Comparison of ENCODE assay signal across 15 cellular contexts in genomic region chr6:33641602-33642001, GRCh38. TPM values are rescaled to one million over a fixed set of nuclear protein-coding genes. Genes with fewer than 3 reads are reported as not detected.
DNase-seq lines count a peak whose midpoint lies in the region; ATAC-seq and TF ChIP-seq lines count a peak whose summit lies in the region.
"Had no signal": no experiment of that assay in that cellular context is flagged by ENCODE, and none has a peak within 500 bp of the region (broad histone marks: within the 10 kb centered on the region; RNA-seq: fewer than 3 reads in every experiment).

No MANE protein-coding gene starts in this region.

- H3K4ac ChIP-seq in mesendoderm (ENCODE audit: low read depth, low read length): no peak overlapping the region

- no peak overlapping the region for H2BK120ac ChIP-seq in mesendoderm (ENCODE audit: low read depth, low read length)

- no peak for ATAC-seq in natural killer cell treated with Interleukin-12 subunit alpha and Interleukin-12 subunit beta and Interleukin-15 and Interleukin-18, amount 100 ng/mL, for 72 hours
- no peak for ATAC-seq in natural killer cell

- no peaks in the 10 kb centered on the region for H3K36me3 Mint-ChIP-seq in natural killer cell treated with Interleukin-12 subunit alpha and Interleukin-12 subunit beta and Interleukin-15 and Interleukin-18, amount 100 ng/mL, for 72 hours
- H3K36me3 Mint-ChIP-seq in natural killer cell: no peaks in the 10 kb centered on the region
- H3K36me3 Mint-ChIP-seq in chondrocyte (ENCODE audit: low read depth): peaks cover 2% of the 10 kb centered on the region

- H2AK5ac ChIP-seq in mesendoderm (ENCODE audit: low read length): no peak overlapping the region

- peak overlapping the region; percentile 25 for H3K56ac ChIP-seq in mesendoderm (ENCODE audit: low read length)

- H3K23ac ChIP-seq in mesendoderm (ENCODE audit: low read length): no peak overlapping the region

- H3K4me1 Mint-ChIP-seq in natural killer cell treated with Interleukin-12 subunit alpha and Interleukin-12 subunit beta and Interleukin-15 and Interleukin-18, amount 100 ng/mL, for 72 hours (ENCODE audit: low read depth in 2 of 2): peaks cover 41 to 47% of the 10 kb centered on the region in 2 donors
- H3K4me1 Mint-ChIP-seq in natural killer cell (peaks cover 28 to 58% of the 10 kb centered on the region in 2 donors), chondrocyte (ENCODE audit: low read depth) (no peaks in the 10 kb centered on the region)

- no peaks in the 10 kb centered on the region for H3K27me3 Mint-ChIP-seq in natural killer cell treated with Interleukin-12 subunit alpha and Interleukin-12 subunit beta and Interleukin-15 and Interleukin-18, amount 100 ng/mL, for 72 hours
- H3K27me3 Mint-ChIP-seq in natural killer cell (ENCODE audit: low read depth in 2 of 2) (no peaks in the 10 kb centered on the region), chondrocyte (ENCODE audit: low read depth) (no peaks in the 10 kb centered on the region)

- H4K5ac ChIP-seq in mesendoderm (ENCODE audit: low read length): no peak overlapping the region

- TF ChIP-seq CTCF in natural killer cell (IDR thresholded peaks at IDR 0.05) (no peak), WERI-Rb-1 (IDR thresholded peaks at IDR 0.05; ENCODE audit: low read depth, low read length) (no peak), chondrocyte (IDR thresholded peaks at IDR 0.05) (no peak)

- no peaks in the 10 kb centered on the region for H3K9me3 Mint-ChIP-seq in natural killer cell treated with Interleukin-12 subunit alpha and Interleukin-12 subunit beta and Interleukin-15 and Interleukin-18, amount 100 ng/mL, for 72 hours
- H3K9me3 Mint-ChIP-seq in natural killer cell (no peaks in the 10 kb centered on the region), chondrocyte (ENCODE audit: low read depth) (no peaks in the 10 kb centered on the region)

- H3K4me2 ChIP-seq in mesendoderm (ENCODE audit: low read length): no peak overlapping the region
- H3K4me2 ChIP-seq: PC-9 had no signal

- no peak overlapping the region for H3K4me3 Mint-ChIP-seq in natural killer cell treated with Interleukin-12 subunit alpha and Interleukin-12 subunit beta and Interleukin-15 and Interleukin-18, amount 100 ng/mL, for 72 hours
- H3K4me3 Mint-ChIP-seq in natural killer cell: no peak overlapping the region
- H3K4me3 Mint-ChIP-seq in chondrocyte (ENCODE audit: unreplicated experiment): no peak overlapping the region

- no peaks in the 10 kb centered on the region for H3K27me3 ChIP-seq in WERI-Rb-1 (ENCODE audit: insufficient read depth, low read depth, severe bottlenecking)
- no peaks in the 10 kb centered on the region for H3K27me3 ChIP-seq in mesendoderm (ENCODE audit: insufficient read depth, low read length, poor library complexity)

- H3K9me3 ChIP-seq in WERI-Rb-1 (ENCODE audit: severe bottlenecking): no peaks in the 10 kb centered on the region

- H3K27ac ChIP-seq in WERI-Rb-1 (peak overlapping the region; percentile 61), mesendoderm (ENCODE audit: low read depth, low read length) (no peak overlapping the region)
- H3K27ac ChIP-seq: PC-9 had no signal

- H3K4me3 ChIP-seq in WERI-Rb-1 (ENCODE audit: low read depth, low read length) (no peak overlapping the region), mesendoderm (ENCODE audit: low read length) (no peak overlapping the region)
- H3K4me3 ChIP-seq: PC-9 had no signal

- no peak for DNase-seq in natural killer cell treated with Interleukin-12 subunit alpha and Interleukin-12 subunit beta and Interleukin-15 and Interleukin-18, amount 100 ng/mL, for 72 hours (ENCODE audit: low spot score)
- DNase-seq in natural killer cell: no peak
- DNase-seq in WERI-Rb-1: no peak
- DNase-seq in mesendoderm: no peak
- DNase-seq in chondrocyte (ENCODE audit: low spot score): no peak
- no peak for DNase-seq in activated T-cell treated with anti-CD3 and anti-CD28 coated beads, Interleukin-2, amount 50 U/mL, for 1 hour
- no peak for DNase-seq in NCI-H2029 (lab: John Stamatoyannopoulos, UW)
- DNase-seq in stimulated activated CD4-positive, alpha-beta T cell treated with anti-CD3 and anti-CD28 coated beads, Interleukin-15, amount 100 ng/mL, for 24 hours: no peak
- DNase-seq: AML-193, H7, Kasumi-1, NCI-H1417, NCI-H1930, NCI-H774, PC-9 had no signal

- H3K27ac Mint-ChIP-seq in natural killer cell treated with Interleukin-12 subunit alpha and Interleukin-12 subunit beta and Interleukin-15 and Interleukin-18, amount 100 ng/mL, for 72 hours: peak overlapping the region; percentile 21 to 76
- H3K27ac Mint-ChIP-seq in natural killer cell (peak overlapping the region in 1 of 2 donors; percentile 60), chondrocyte (ENCODE audit: unreplicated experiment) (no peak overlapping the region)

- H3K36me3 ChIP-seq in WERI-Rb-1 (peaks cover 72% of the 10 kb centered on the region), mesendoderm (ENCODE audit: control insufficient read depth, insufficient read depth, low read length) (no peaks in the 10 kb centered on the region)

- intact Hi-C loops in natural killer cell (cut with micrococcal nuclease): no loop called here

- no peak overlapping the region for H3K9ac ChIP-seq in mesendoderm (ENCODE audit: low read length)

- H3K79me2 ChIP-seq in mesendoderm (ENCODE audit: control insufficient read depth, insufficient read depth, low read length): peaks cover 1% of the 10 kb centered on the region

- no peak overlapping the region for H2BK5ac ChIP-seq in mesendoderm (ENCODE audit: low read length)

- no peak overlapping the region for H3K18ac ChIP-seq in mesendoderm (ENCODE audit: low read length)

- no peak overlapping the region for H2BK15ac ChIP-seq in mesendoderm (replicated peaks; ENCODE audit: low read depth)

- no peaks in the 10 kb centered on the region for H3K79me1 ChIP-seq in mesendoderm (ENCODE audit: low read length)

- H3K4me1 ChIP-seq in mesendoderm (ENCODE audit: control insufficient read depth, low read depth, low read length): no peaks in the 10 kb centered on the region

- no peak overlapping the region for H4K8ac ChIP-seq in mesendoderm (ENCODE audit: low read depth, low read length)

- no CpG with 5 or more reads among the region's 7 CpGs for WGBS in mesendoderm (ENCODE audit: extremely low coverage, insufficient coverage, low lambda C conversion rate)

RNA-seq across cellular contexts. Expression of gene ITPR3, which starts 20.5 kb away (rescaled TPM):
- 10 to 100 TPM; 27.6 to 77.6 TPM for total RNA-seq in natural killer cell treated with Interleukin-12 subunit alpha and Interleukin-12 subunit beta and Interleukin-15 and Interleukin-18, amount 100 ng/mL, for 72 hours
- total RNA-seq in natural killer cell: 10 to 100 TPM; 45.5 to 66.7 (median 46.0) TPM
- 9.8 TPM for polyA plus RNA-seq in mesendoderm (2013, experiment 1 of 2)
- 9.6 TPM for polyA plus RNA-seq in mesendoderm (2013, experiment 2 of 2)
- 10.0 to 24.8 TPM (median 11.0 TPM) in 3 replicates for total RNA-seq in chondrocyte
